In the genomic region with DNA sequence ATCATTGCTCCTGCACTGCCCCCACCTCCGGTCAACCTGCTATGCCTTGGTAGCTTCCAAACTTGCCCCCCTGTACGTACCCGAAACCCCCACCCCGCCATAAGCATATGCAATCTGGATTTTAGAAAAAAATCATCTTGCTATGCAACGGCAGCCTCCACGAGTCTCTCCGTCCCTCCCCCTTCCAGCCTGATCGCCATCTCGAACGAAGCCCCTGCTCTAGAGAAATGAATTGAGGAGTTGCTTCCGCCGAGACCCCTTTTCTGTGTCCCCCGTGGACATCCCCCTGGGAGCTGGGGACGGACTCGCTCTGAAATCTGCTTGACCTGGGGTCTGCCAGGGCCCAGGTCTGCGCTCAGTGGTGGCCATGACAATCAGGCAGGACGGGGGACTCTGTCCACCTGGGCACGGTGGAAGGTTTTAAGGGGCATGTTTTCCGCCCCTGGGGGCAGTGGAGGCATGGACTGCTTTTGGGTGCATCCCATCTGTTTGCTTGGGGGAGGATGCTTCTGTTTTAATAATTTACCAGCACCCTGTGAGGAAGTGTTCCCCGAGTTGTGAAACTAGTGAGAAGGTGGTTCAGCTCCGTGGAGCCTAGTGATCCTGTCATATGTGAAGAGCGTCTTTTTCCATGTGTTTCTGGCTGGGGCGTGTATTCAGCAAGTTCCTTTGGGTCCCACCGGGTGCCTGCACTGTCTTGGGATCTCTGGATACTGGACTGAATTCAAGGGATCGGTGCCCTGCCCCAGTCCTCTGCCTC, we compare ENCODE assay signal across 8 cellular contexts. TPM values are rescaled to one million over a fixed set of nuclear protein-coding genes. Genes with fewer than 3 reads are reported as not detected.
DNase-seq lines count a peak whose midpoint lies in the region; ATAC-seq, FAIRE-seq and TF ChIP-seq lines count a peak whose summit lies in the region.

No MANE protein-coding gene starts in this region.

- H3K36me3 Mint-ChIP-seq in activated T-cell treated with anti-CD3 and anti-CD28 coated beads, Interleukin-2, amount 50 U/mL, for 72 hours (ENCODE audit: insufficient read depth in 2 of 2), result peaks cover 0 to 8% of the 10 kb centered on the region in 2 donors
- H3K36me3 Mint-ChIP-seq in stimulated activated memory B cell treated with anti-CD40 and anti-IgM and Interleukin-4, amounts not matched to agents 10 μg/mL and 1 μg/mL and 100 μg/mL, for 72 hours, result peaks cover 12% of the 10 kb centered on the region

- peak overlapping the region; percentile 74 for H3K27ac Mint-ChIP-seq in activated T-cell treated with anti-CD3 and anti-CD28 coated beads, Interleukin-2, amount 50 U/mL, for 72 hours
- H3K27ac Mint-ChIP-seq in stimulated activated memory B cell treated with anti-CD40 and anti-IgM and Interleukin-4, amounts not matched to agents 10 μg/mL and 1 μg/mL and 100 μg/mL, for 72 hours, result peak overlapping the region; percentile 82

- H3K4me1 Mint-ChIP-seq in activated T-cell treated with anti-CD3 and anti-CD28 coated beads, Interleukin-2, amount 50 U/mL, for 72 hours (ENCODE audit: low read depth), result peaks cover 53% of the 10 kb centered on the region
- peaks cover 50% of the 10 kb centered on the region for H3K4me1 Mint-ChIP-seq in stimulated activated memory B cell treated with anti-CD40 and anti-IgM and Interleukin-4, amounts not matched to agents 10 μg/mL and 1 μg/mL and 100 μg/mL, for 72 hours

- H3K9me3 ChIP-seq in iPS-18c (ENCODE audit: control insufficient read depth, insufficient read depth, low read length), result no peaks in the 10 kb centered on the region

- peak overlapping the region; percentile 97 for H3K4me3 Mint-ChIP-seq in activated T-cell treated with anti-CD3 and anti-CD28 coated beads, Interleukin-2, amount 50 U/mL, for 72 hours
- peak overlapping the region; percentile 91 for H3K4me3 Mint-ChIP-seq in stimulated activated memory B cell treated with anti-CD40 and anti-IgM and Interleukin-4, amounts not matched to agents 10 μg/mL and 1 μg/mL and 100 μg/mL, for 72 hours

- TF ChIP-seq POLR2A in GM12892 (IDR thresholded peaks at IDR 0.05; ENCODE audit: low read depth, low read length), result no peak

- no peak for FAIRE-seq in GM12892 (lab: Jason Lieb, UNC)

- in situ Hi-C loops in KBM-7 (cut with MboI; ENCODE audit: low pct_unique_long_range_greater_than_20kb, low sequenced_read_pairs), result no loop called here

- ATAC-seq in activated T-cell treated with anti-CD3 and anti-CD28 coated beads, Interleukin-2, amount 50 U/mL, for 72 hours (replicated peaks in 1 of 2), result no peak
- no peak for ATAC-seq in stimulated activated memory B cell treated with anti-CD40 and anti-IgM and Interleukin-4, amounts not matched to agents 10 μg/mL and 1 μg/mL and 100 μg/mL, for 72 hours
- ATAC-seq in HG03571 (IDR thresholded peaks at IDR 0.05; ENCODE audit: unreplicated experiment), result no peak

- peak overlapping the region; percentile 64 for H3K4me3 ChIP-seq in iPS-18c (ENCODE audit: insufficient read depth, low read depth, low read length)

- H3K9me3 Mint-ChIP-seq in activated T-cell treated with anti-CD3 and anti-CD28 coated beads, Interleukin-2, amount 50 U/mL, for 72 hours, result no peaks in the 10 kb centered on the region
- H3K9me3 Mint-ChIP-seq in stimulated activated memory B cell treated with anti-CD40 and anti-IgM and Interleukin-4, amounts not matched to agents 10 μg/mL and 1 μg/mL and 100 μg/mL, for 72 hours, result no peaks in the 10 kb centered on the region

- H3K27me3 Mint-ChIP-seq in activated T-cell treated with anti-CD3 and anti-CD28 coated beads, Interleukin-2, amount 50 U/mL, for 72 hours (ENCODE audit: low read depth), result no peaks in the 10 kb centered on the region
- no peaks in the 10 kb centered on the region for H3K27me3 Mint-ChIP-seq in stimulated activated memory B cell treated with anti-CD40 and anti-IgM and Interleukin-4, amounts not matched to agents 10 μg/mL and 1 μg/mL and 100 μg/mL, for 72 hours

- DNase-seq in EH (ENCODE audit: low read depth) (peak; percentile 40), KBM-7 (peak; percentile 37), NCI-H1694 (lab: John Stamatoyannopoulos, UW) (no peak), GM12892 (ENCODE audit: insufficient read length) (no peak)
- DNase-seq in activated T-cell treated with anti-CD3 and anti-CD28 coated beads, Interleukin-2, amount 50 U/mL, for 72 hours, result peak; percentile 6 to 15

RNA-seq across cellular contexts. Expression of a gene that starts 1.0 kb away (rescaled TPM):
- 10 to 100 TPM; 31.3 to 37.1 TPM for total RNA-seq in activated T-cell treated with anti-CD3 and anti-CD28 coated beads, Interleukin-2, amount 50 U/mL, for 72 hours
- 19.4 TPM for polyA plus RNA-seq in GM12892 (2012; ENCODE audit: missing spikeins)

Comparison
In these comparisons a context has a peak if more than half of its experiments do, and no peak if none do; other contexts are left out.
1. DNase-seq: peak in EH (single experiment), KBM-7 (single experiment) and activated T-cell treated with anti-CD3 and anti-CD28 coated beads, Interleukin-2, amount 50 U/mL, for 72 hours (2 of 2); none in NCI-H1694 (single experiment) and GM12892 (single experiment).